Comparison of ENCODE assay signal across 25 cellular contexts in genomic region chr3:1091276-1091675, GRCh38. TPM values are rescaled to one million over a fixed set of nuclear protein-coding genes. Genes with fewer than 3 reads are reported as not detected.
DNase-seq lines count a peak whose midpoint lies in the region; ATAC-seq, FAIRE-seq and TF ChIP-seq lines count a peak whose summit lies in the region.
"Had no signal": no experiment of that assay in that cellular context is flagged by ENCODE, and none has a peak within 500 bp of the region (broad histone marks: within the 10 kb centered on the region; RNA-seq: fewer than 3 reads in every experiment).

No MANE protein-coding gene starts in this region.

- H3K4ac ChIP-seq in mesenchymal stem cell (ENCODE audit: low read depth in 1 of 2, low read length in 2 of 2) = no peak overlapping the region

- WGBS in mesenchymal stem cell = 83% methylated on average over 1 of the region's 1 CpG
- 78% methylated on average over 1 of the region's 1 CpG for WGBS in smooth muscle cell (ENCODE audit: low lambda C conversion rate)
- WGBS in prostate gland = 81% methylated on average over 1 of the region's 1 CpG
- WGBS in mammary epithelial cell (ENCODE audit: low coverage, missing lambda C conversion rate) = 100% methylated on average over 1 of the region's 1 CpG

- no peak overlapping the region for H2BK5ac ChIP-seq in mesenchymal stem cell (ENCODE audit: low read depth, low read length, poor library complexity, severe bottlenecking)

- TF ChIP-seq POLR2A in prostate gland (IDR thresholded peaks at IDR 0.05) = no peak

- H2AFZ ChIP-seq in mesenchymal stem cell (ENCODE audit: low read depth, low read length) = no peak overlapping the region
- H2AFZ ChIP-seq in smooth muscle cell (ENCODE audit: low read depth) = no peak overlapping the region
- no peak overlapping the region for H2AFZ ChIP-seq in mammary epithelial cell (ENCODE audit: low read depth, low read length)
- H2AFZ ChIP-seq: GM23248 had no signal

- H2AK5ac ChIP-seq in mesenchymal stem cell (ENCODE audit: low read length, severe bottlenecking) = no peak overlapping the region

- CTCF ChIA-PET in mammary epithelial cell (lab: Charles Lee; ENCODE audit: low non-redundant PET) = no interaction called here

- no peak overlapping the region for H2BK120ac ChIP-seq in mesenchymal stem cell (ENCODE audit: low read depth, low read length)

- DNase-seq in RCC 7860 (ENCODE audit: low spot score) (peak; percentile 55), choroid plexus epithelial cell (ENCODE audit: low read depth) (peak; percentile 2), mesenchymal stem cell (no peak), smooth muscle cell (lab: John Stamatoyannopoulos, UW; ENCODE audit: unreplicated experiment) (no peak), prostate gland (ENCODE audit: low spot score) (no peak), mammary epithelial cell (no peak), left cardiac atrium (no peak)
- no peak for DNase-seq in activated T-cell treated with anti-CD3 and anti-CD28 coated beads, Interleukin-2, amount 50 U/mL, for 72 hours
- DNase-seq: CD4-positive, CD25-positive, alpha-beta regulatory T cell; DMS79; GM23248; H9; HFFc6; KBM-7; MM.1S; NCI-H1048; NCI-H1417 treated with DMSO at 0.1 percent for 48 hours; NCI-H187; NCI-H446; NCI-H526; RPMI8226; SHP77 had no signal

- FAIRE-seq in RCC 7860 (lab: Jason Lieb, UNC) = peak; percentile 79

- no peak for TF ChIP-seq CTCF in choroid plexus epithelial cell (conservative IDR thresholded peaks at IDR 0.05; ENCODE audit: low read depth, low read length)
- no peak for TF ChIP-seq CTCF in smooth muscle cell (IDR thresholded peaks at IDR 0.05; ENCODE audit: borderline replicate concordance, insufficient read depth, poor library complexity, severe bottlenecking)
- TF ChIP-seq CTCF in prostate gland (IDR thresholded peaks at IDR 0.05) = no peak
- TF ChIP-seq CTCF in mammary epithelial cell (conservative IDR thresholded peaks at IDR 0.05 in 1 of 2, IDR thresholded peaks at IDR 0.05 in 1 of 2; ENCODE audit: extremely low read depth in 1 of 2, insufficient read depth in 1 of 2, low read depth in 1 of 2, low read length in 2 of 2) = no peak

- in situ Hi-C loops in mammary epithelial cell (cut with MboI; ENCODE audit: low sequenced_read_pairs in 2 of 2) = no loop called here

- H3K14ac ChIP-seq in mesenchymal stem cell (ENCODE audit: low read length in 2 of 2) = no peak overlapping the region

- peaks cover 1% of the 10 kb centered on the region for H3K4me1 ChIP-seq in mesenchymal stem cell (ENCODE audit: control insufficient read depth, insufficient read depth, low read depth, low read length)
- peaks cover 34% of the 10 kb centered on the region for H3K4me1 ChIP-seq in smooth muscle cell (ENCODE audit: low read depth)
- no peaks in the 10 kb centered on the region for H3K4me1 ChIP-seq in prostate gland (replicated peaks)
- no peaks in the 10 kb centered on the region for H3K4me1 ChIP-seq in mammary epithelial cell (ENCODE audit: insufficient read depth, low read length)

- intact Hi-C loops in prostate gland (cut with DNase I) = no loop called here
- intact Hi-C loops in mammary epithelial cell (cut with micrococcal nuclease) = no loop called here
- intact Hi-C loops in left cardiac atrium (cut with DNase I) = no loop called here

- H3K9me3 ChIP-seq in mesenchymal stem cell (ENCODE audit: control insufficient read depth, low read length) (no peaks in the 10 kb centered on the region), smooth muscle cell (replicated peaks; ENCODE audit: low read depth) (no peaks in the 10 kb centered on the region), prostate gland (no peaks in the 10 kb centered on the region), mammary epithelial cell (replicated peaks; ENCODE audit: insufficient read depth, low read length) (no peaks in the 10 kb centered on the region)

- no peaks in the 10 kb centered on the region for H4K20me1 ChIP-seq in smooth muscle cell (ENCODE audit: low read depth)
- no peaks in the 10 kb centered on the region for H4K20me1 ChIP-seq in mammary epithelial cell (ENCODE audit: insufficient read depth, low read length)

- H3K36me3 ChIP-seq in mesenchymal stem cell (ENCODE audit: control insufficient read depth in 1 of 2, insufficient read depth in 2 of 2, low read depth in 1 of 2, low read length in 2 of 2) (no peaks in the 10 kb centered on the region), smooth muscle cell (ENCODE audit: low read depth) (no peaks in the 10 kb centered on the region), prostate gland (no peaks in the 10 kb centered on the region), mammary epithelial cell (ENCODE audit: insufficient read depth, low read length) (no peaks in the 10 kb centered on the region)

- H3K27ac Mint-ChIP-seq in activated T-cell treated with anti-CD3 and anti-CD28 coated beads, Interleukin-2, amount 50 U/mL, for 72 hours = no peak overlapping the region
- H3K27ac Mint-ChIP-seq: H9, HFFc6 had no signal

- H3K18ac ChIP-seq in mesenchymal stem cell (ENCODE audit: low read depth in 1 of 2, low read length in 2 of 2) = no peak overlapping the region

- H3K27me3 ChIP-seq in mesenchymal stem cell (ENCODE audit: control insufficient read depth in 1 of 2, insufficient read depth in 1 of 2, low read length in 2 of 2) (peaks cover 0 to 14% of the 10 kb centered on the region in 2 experiments), smooth muscle cell (ENCODE audit: low read depth) (no peaks in the 10 kb centered on the region), prostate gland (replicated peaks; ENCODE audit: insufficient read depth) (no peaks in the 10 kb centered on the region), mammary epithelial cell (ENCODE audit: insufficient read depth, low read length) (peaks cover 5% of the 10 kb centered on the region)

- H2BK12ac ChIP-seq in mesenchymal stem cell (ENCODE audit: low read length in 2 of 2) = no peak overlapping the region

- H3K4me3 ChIP-seq in choroid plexus epithelial cell (ENCODE audit: low read depth, low read length) = no peak overlapping the region
- no peak overlapping the region for H3K4me3 ChIP-seq in mesenchymal stem cell (ENCODE audit: insufficient read depth in 1 of 2, low read depth in 1 of 2, low read length in 2 of 2)
- no peak overlapping the region for H3K4me3 ChIP-seq in smooth muscle cell
- no peak overlapping the region for H3K4me3 ChIP-seq in prostate gland
- no peak overlapping the region for H3K4me3 ChIP-seq in mammary epithelial cell (replicated peaks in 1 of 3; ENCODE audit: insufficient read depth in 1 of 3, low read depth in 2 of 3, low read length in 3 of 3)
- H3K4me3 ChIP-seq: GM23248 had no signal

- peaks cover 4 to 6% of the 10 kb centered on the region in 2 donors for H3K9me3 Mint-ChIP-seq in activated T-cell treated with anti-CD3 and anti-CD28 coated beads, Interleukin-2, amount 50 U/mL, for 72 hours
- H3K9me3 Mint-ChIP-seq: H9 had no signal

- peaks cover 9% of the 10 kb centered on the region for H3K79me2 ChIP-seq in smooth muscle cell (ENCODE audit: low read depth)
- no peaks in the 10 kb centered on the region for H3K79me2 ChIP-seq in mammary epithelial cell (ENCODE audit: insufficient read depth, low read length)

- no peak overlapping the region for H2BK15ac ChIP-seq in mesenchymal stem cell (ENCODE audit: low read depth, poor library complexity, severe bottlenecking)

- H3F3A ChIP-seq in smooth muscle cell (ENCODE audit: low read depth) = peaks cover 7% of the 10 kb centered on the region

- no peaks in the 10 kb centered on the region for H3K4me1 Mint-ChIP-seq in activated T-cell treated with anti-CD3 and anti-CD28 coated beads, Interleukin-2, amount 50 U/mL, for 72 hours (ENCODE audit: low read depth)

- H4K8ac ChIP-seq in mesenchymal stem cell (ENCODE audit: low read length) = no peak overlapping the region

- peaks cover 0 to 3% of the 10 kb centered on the region in 2 donors for H3K36me3 Mint-ChIP-seq in activated T-cell treated with anti-CD3 and anti-CD28 coated beads, Interleukin-2, amount 50 U/mL, for 72 hours (ENCODE audit: insufficient read depth in 2 of 2)
- H3K36me3 Mint-ChIP-seq: CD4-positive, CD25-positive, alpha-beta regulatory T cell had no signal

- dilution Hi-C loops in mammary epithelial cell (cut with HindIII; ENCODE audit: low sequenced_read_pairs) = no loop called here

- no peak overlapping the region for H3K9ac ChIP-seq in mesenchymal stem cell (ENCODE audit: low read length)
- H3K9ac ChIP-seq in smooth muscle cell (ENCODE audit: low read depth) = no peak overlapping the region
- no peak overlapping the region for H3K9ac ChIP-seq in mammary epithelial cell (ENCODE audit: insufficient read depth, low read length)
- H3K9ac ChIP-seq: GM23248 had no signal

- no peak for ATAC-seq in left cardiac atrium
- ATAC-seq in activated T-cell treated with anti-CD3 and anti-CD28 coated beads, Interleukin-2, amount 50 U/mL, for 72 hours (replicated peaks in 1 of 2) = no peak

- no TSS peak for BruUV-seq in mammary epithelial cell (replicated peaks; lab: Mats Ljungman, UMichigan)

- H3K27me3 Mint-ChIP-seq in activated T-cell treated with anti-CD3 and anti-CD28 coated beads, Interleukin-2, amount 50 U/mL, for 72 hours (ENCODE audit: low read depth) = no peaks in the 10 kb centered on the region
- H3K27me3 Mint-ChIP-seq: CD4-positive, CD25-positive, alpha-beta regulatory T cell had no signal

- H4K91ac ChIP-seq in mesenchymal stem cell (ENCODE audit: low read length) = no peak overlapping the region

- H3K27ac ChIP-seq in mesenchymal stem cell (ENCODE audit: low read length, poor library complexity, severe bottlenecking) (peak overlapping the region; percentile 14), smooth muscle cell (ENCODE audit: low read depth) (no peak overlapping the region), prostate gland (no peak overlapping the region), mammary epithelial cell (ENCODE audit: insufficient read depth, low read depth, low read length) (no peak overlapping the region)
- H3K27ac ChIP-seq: GM23248, HL-60 had no signal

- H3K23ac ChIP-seq in mesenchymal stem cell (ENCODE audit: low read length in 2 of 2) = no peak overlapping the region

- no peak overlapping the region for H3K4me2 ChIP-seq in mesenchymal stem cell (ENCODE audit: low read length, poor library complexity, severe bottlenecking)
- H3K4me2 ChIP-seq in smooth muscle cell = peak overlapping the region; percentile 81
- no peak overlapping the region for H3K4me2 ChIP-seq in mammary epithelial cell (ENCODE audit: insufficient read depth, low read depth, low read length)

- H3K79me1 ChIP-seq in mesenchymal stem cell (replicated peaks; ENCODE audit: low read length, poor library complexity, severe bottlenecking) = no peaks in the 10 kb centered on the region

- no peak overlapping the region for H3K4me3 Mint-ChIP-seq in activated T-cell treated with anti-CD3 and anti-CD28 coated beads, Interleukin-2, amount 50 U/mL, for 72 hours
- H3K4me3 Mint-ChIP-seq: CD4-positive, CD25-positive, alpha-beta regulatory T cell; H9; HFFc6 had no signal

RNA-seq across cellular contexts. Expression of gene CNTN6, which starts 1.5 kb away (rescaled TPM):
- 0.03 TPM for polyA plus RNA-seq in mesenchymal stem cell (2013, experiment 1 of 2)
- polyA plus RNA-seq in mesenchymal stem cell (2013, experiment 2 of 2) = 0.07 TPM
- 11.1 and 18.3 TPM in 2 replicates for total RNA-seq in smooth muscle cell
- polyA plus RNA-seq in smooth muscle cell = 3.7 and 8.1 TPM in 2 replicates
- total RNA-seq in prostate gland = not detected
- under 1 TPM in 1 of 2 donors, not detected in 1; under 0.01 TPM for total RNA-seq in mammary epithelial cell
- not detected for polyA plus RNA-seq in mammary epithelial cell
- not detected for polyA minus RNA-seq in mammary epithelial cell
- total RNA-seq in left cardiac atrium = under 1 TPM; 0.24 to 0.47 TPM
- total RNA-seq in activated T-cell treated with anti-CD3 and anti-CD28 coated beads, Interleukin-2, amount 50 U/mL, for 72 hours = not detected
- total RNA-seq: CD4-positive, CD25-positive, alpha-beta regulatory T cell; GM23248; H9; HFFc6; HT-29 had no signal
- polyA plus RNA-seq: BJ; CD4-positive, CD25-positive, alpha-beta regulatory T cell; GM23248 had no signal

Comparison
In these comparisons a context has a peak if more than half of its experiments do, and no peak if none do; other contexts are left out.
1. DNase-seq: peak in RCC 7860 (single experiment) and choroid plexus epithelial cell (single experiment); none in mesenchymal stem cell (single experiment), smooth muscle cell (single experiment), prostate gland (single experiment), mammary epithelial cell (single experiment), left cardiac atrium (single experiment) and activated T-cell treated with anti-CD3 and anti-CD28 coated beads, Interleukin-2, amount 50 U/mL, for 72 hours (0 of 2).